8 cellular contexts compared by ENCODE assay signal in genomic region chrX:48071064-48071985, GRCh38. TPM values are rescaled to one million over a fixed set of nuclear protein-coding genes. Genes with fewer than 3 reads are reported as not detected.
A peak's percentile ranks its signal among the peaks of the same experiment; 100 is the strongest.
DNase-seq lines count a peak whose midpoint lies in the region; ATAC-seq and TF ChIP-seq lines count a peak whose summit lies in the region.

Gene ZNF630 (minus strand): TSS chrX:48071640. CDS start chrX:48066886, 4,754 bp downstream.

- H3K9me3 ChIP-seq in SJCRH30 (replicated peaks) (no peaks in the 10 kb centered on the region), heart left ventricle (no peaks in the 10 kb centered on the region), parathyroid adenoma (ENCODE audit: control insufficient read depth, low read length) (no peaks in the 10 kb centered on the region), tibial nerve (no peaks in the 10 kb centered on the region)

- DNase-seq in CD1c-positive myeloid dendritic cell (ENCODE audit: extremely low spot score) (peak; percentile 21), HuH-7.5 (ENCODE audit: low spot score) (peak; percentile 31), SJCRH30 (peak; percentile 22 to 44), heart left ventricle (peak; percentile 76 to 86 (median 80)), tibial nerve (ENCODE audit: low spot score in 2 of 2) (peak; percentile 32 to 50)
- DNase-seq in activated naive CD8-positive, alpha-beta T cell treated with anti-CD3 and anti-CD28 coated beads, Interleukin-2, amount 50 U/mL, for 24 hours, result peak; percentile 64

- H3K9ac ChIP-seq in parathyroid adenoma, result peak within 1 kb of the TSS; percentile 21

- H3K27me3 ChIP-seq in SJCRH30, result no peaks in the 10 kb centered on the region
- peaks cover 0 to 7% (median 0%) of the 10 kb centered on the region in 9 donors for H3K27me3 ChIP-seq in heart left ventricle
- H3K27me3 ChIP-seq in parathyroid adenoma (ENCODE audit: control insufficient read depth, insufficient read depth, low read length), result no peaks in the 10 kb centered on the region
- no peaks in the 10 kb centered on the region for H3K27me3 ChIP-seq in tibial nerve

- TF ChIP-seq CTCF in heart left ventricle (IDR thresholded peaks at IDR 0.05) (no peak), parathyroid adenoma (IDR thresholded peaks at IDR 0.05) (no peak), tibial nerve (IDR thresholded peaks at IDR 0.05) (no peak)

- TF ChIP-seq POLR2A in heart left ventricle (IDR thresholded peaks at IDR 0.05), result peak in 1 of 2 donors; percentile 34
- peak in 1 of 2 donors; percentile 35 for TF ChIP-seq POLR2A in tibial nerve (IDR thresholded peaks at IDR 0.05)

- intact Hi-C loops in heart left ventricle (cut with DNase I), result loop anchor here in 1 of 10 donors (10.0 kb wide), 1 partner anchor 403 kb away; the partner anchor contains the start of genes FTSJ1 and SLC38A5

- H3K36me3 Mint-ChIP-seq in activated naive CD8-positive, alpha-beta T cell treated with anti-CD3 and anti-CD28 coated beads, Interleukin-2, amount 50 U/mL, for 24 hours (ENCODE audit: low read depth), result no peaks in the 10 kb centered on the region

- H3K79me2 ChIP-seq in parathyroid adenoma, result no peaks in the 10 kb centered on the region

- H2AFZ ChIP-seq in parathyroid adenoma, result peak within 1 kb of the TSS; percentile 73

- H3K27ac ChIP-seq in SJCRH30 (peak within 1 kb of the TSS; percentile 65), heart left ventricle (peak within 1 kb of the TSS; percentile 74 to 91 (median 86)), parathyroid adenoma (peak within 1 kb of the TSS; percentile 95), tibial nerve (peak within 1 kb of the TSS; percentile 56 to 92 (median 84))

- whole genome bisulfite sequencing in heart left ventricle, 4 donors, result 1 to 53% (median 20%) methylated on average over 45 to 48 of the region's 48 CpGs
- 1 to 56% methylated on average over 39 to 48 of the region's 48 CpGs for whole genome bisulfite sequencing in tibial nerve, 2 donors

- peak in 1 of 2 donors; percentile 29 for TF ChIP-seq EP300 in tibial nerve (IDR thresholded peaks at IDR 0.05)

- H3K36me3 ChIP-seq in SJCRH30, result no peaks in the 10 kb centered on the region
- no peaks in the 10 kb centered on the region for H3K36me3 ChIP-seq in heart left ventricle
- H3K36me3 ChIP-seq in parathyroid adenoma (ENCODE audit: control insufficient read depth, insufficient read depth, low read length), result no peaks in the 10 kb centered on the region
- no peaks in the 10 kb centered on the region for H3K36me3 ChIP-seq in tibial nerve

- H3K27ac Mint-ChIP-seq in activated naive CD8-positive, alpha-beta T cell treated with anti-CD3 and anti-CD28 coated beads, Interleukin-2, amount 50 U/mL, for 24 hours, result peak within 1 kb of the TSS; percentile 94

- peaks cover 14% of the 10 kb centered on the region for H3K4me1 Mint-ChIP-seq in activated naive CD8-positive, alpha-beta T cell treated with anti-CD3 and anti-CD28 coated beads, Interleukin-2, amount 50 U/mL, for 24 hours

- H3K4me3 Mint-ChIP-seq in activated naive CD8-positive, alpha-beta T cell treated with anti-CD3 and anti-CD28 coated beads, Interleukin-2, amount 50 U/mL, for 24 hours, result peak within 1 kb of the TSS; percentile 90

- ATAC-seq in GM19463 (IDR thresholded peaks at IDR 0.05; ENCODE audit: unreplicated experiment) (peak; percentile 88), heart left ventricle (peak; percentile 88 to 98 (median 96))
- ATAC-seq in activated naive CD8-positive, alpha-beta T cell treated with anti-CD3 and anti-CD28 coated beads, Interleukin-2, amount 50 U/mL, for 24 hours, result peak; percentile 82

- H3K4me2 ChIP-seq in parathyroid adenoma (ENCODE audit: low read length), result peak within 1 kb of the TSS; percentile 79

- H3K27me3 Mint-ChIP-seq in activated naive CD8-positive, alpha-beta T cell treated with anti-CD3 and anti-CD28 coated beads, Interleukin-2, amount 50 U/mL, for 24 hours, result no peaks in the 10 kb centered on the region

- H3K4me1 ChIP-seq in SJCRH30, result no peaks in the 10 kb centered on the region
- H3K4me1 ChIP-seq in heart left ventricle, result no peaks in the 10 kb centered on the region
- no peaks in the 10 kb centered on the region for H3K4me1 ChIP-seq in parathyroid adenoma
- no peaks in the 10 kb centered on the region for H3K4me1 ChIP-seq in tibial nerve

- H3K4me3 ChIP-seq in SJCRH30, result peak within 1 kb of the TSS; percentile 61
- peak within 1 kb of the TSS; percentile 49 to 84 (median 69) for H3K4me3 ChIP-seq in heart left ventricle
- H3K4me3 ChIP-seq in parathyroid adenoma (ENCODE audit: low read depth, low read length), result peak within 1 kb of the TSS; percentile 86
- peak within 1 kb of the TSS; percentile 33 to 70 (median 56) for H3K4me3 ChIP-seq in tibial nerve

- H3K9me3 Mint-ChIP-seq in activated naive CD8-positive, alpha-beta T cell treated with anti-CD3 and anti-CD28 coated beads, Interleukin-2, amount 50 U/mL, for 24 hours, result no peaks in the 10 kb centered on the region

RNA-seq across cellular contexts. Expression of gene ZNF630, which starts in this region (rescaled TPM):
- total RNA-seq in SJCRH30 (2014; rRNA removed; shearing (Covaris generic)), result 0.41 and 0.71 TPM in 2 replicates
- 1 to 10 TPM; 1.7 to 4.3 (median 2.3) TPM for total RNA-seq in heart left ventricle
- 1 to 10 TPM; 1.3 to 1.6 TPM for polyA plus RNA-seq in heart left ventricle
- total RNA-seq in tibial nerve, result 1 to 10 TPM; 2.3 to 5.3 (median 3.7) TPM

Comparison
In these comparisons a context has a peak if more than half of its experiments do, and no peak if none do; other contexts are left out.
1. Peak in every context shown above with its lines: DNase-seq, ATAC-seq, H3K4me3 ChIP-seq and H3K27ac ChIP-seq.
2. Peak in DNase-seq, H3K4me3 ChIP-seq and H3K27ac ChIP-seq in SJCRH30; RNA of the gene not detected or under 1 TPM.
3. DNase-seq: peak in every context shown above with its lines; median percentile 80 in heart left ventricle; 64 in activated naive CD8-positive, alpha-beta T cell treated with anti-CD3 and anti-CD28 coated beads, Interleukin-2, amount 50 U/mL, for 24 hours; 41 in tibial nerve; 33 in SJCRH30; 31 in HuH-7.5; 21 in CD1c-positive myeloid dendritic cell.